Comparison of ENCODE assay signal across 2 cellular contexts in the genomic region with DNA sequence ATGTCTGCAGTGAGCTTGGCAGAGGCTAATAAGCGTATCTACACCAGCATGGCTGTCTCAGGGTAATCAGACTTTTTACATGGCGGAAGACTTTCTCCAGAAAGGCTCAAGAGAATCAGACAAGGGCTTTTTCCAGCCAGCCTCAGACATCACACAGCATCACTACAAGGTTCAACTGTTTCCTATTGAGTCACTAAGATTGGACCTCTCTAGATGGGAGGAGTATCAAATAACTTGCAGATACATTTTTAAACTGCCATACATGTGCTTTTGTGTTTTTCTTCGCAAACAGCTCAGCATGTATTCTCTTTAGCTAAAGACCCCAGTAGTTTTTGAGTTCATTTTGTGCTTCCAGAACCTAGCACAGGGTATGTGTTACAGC.
TF ChIP-seq lines count a peak whose summit lies in the region.

No MANE protein-coding gene starts in this region.

TF ChIP-seq in GM23338, 12 proteins besides CTCF, POLR2A, EP300 and RAD21:
- TF ChIP-seq CREB1 (CRISPR knock-in tag; IDR thresholded peaks at IDR 0.05; ENCODE audit: low read depth) (no peak), ZNF114 (CRISPR knock-in tag; IDR thresholded peaks at IDR 0.05) (no peak), NANOG (IDR thresholded peaks at IDR 0.05; ENCODE audit: borderline replicate concordance) (no peak), ZNF331 (CRISPR knock-in tag; IDR thresholded peaks at IDR 0.05; ENCODE audit: low read depth) (no peak), EZH2 (IDR thresholded peaks at IDR 0.05; ENCODE audit: low read depth, unreplicated experiment) (no peak)
- TF ChIP-seq, protein P1, sequence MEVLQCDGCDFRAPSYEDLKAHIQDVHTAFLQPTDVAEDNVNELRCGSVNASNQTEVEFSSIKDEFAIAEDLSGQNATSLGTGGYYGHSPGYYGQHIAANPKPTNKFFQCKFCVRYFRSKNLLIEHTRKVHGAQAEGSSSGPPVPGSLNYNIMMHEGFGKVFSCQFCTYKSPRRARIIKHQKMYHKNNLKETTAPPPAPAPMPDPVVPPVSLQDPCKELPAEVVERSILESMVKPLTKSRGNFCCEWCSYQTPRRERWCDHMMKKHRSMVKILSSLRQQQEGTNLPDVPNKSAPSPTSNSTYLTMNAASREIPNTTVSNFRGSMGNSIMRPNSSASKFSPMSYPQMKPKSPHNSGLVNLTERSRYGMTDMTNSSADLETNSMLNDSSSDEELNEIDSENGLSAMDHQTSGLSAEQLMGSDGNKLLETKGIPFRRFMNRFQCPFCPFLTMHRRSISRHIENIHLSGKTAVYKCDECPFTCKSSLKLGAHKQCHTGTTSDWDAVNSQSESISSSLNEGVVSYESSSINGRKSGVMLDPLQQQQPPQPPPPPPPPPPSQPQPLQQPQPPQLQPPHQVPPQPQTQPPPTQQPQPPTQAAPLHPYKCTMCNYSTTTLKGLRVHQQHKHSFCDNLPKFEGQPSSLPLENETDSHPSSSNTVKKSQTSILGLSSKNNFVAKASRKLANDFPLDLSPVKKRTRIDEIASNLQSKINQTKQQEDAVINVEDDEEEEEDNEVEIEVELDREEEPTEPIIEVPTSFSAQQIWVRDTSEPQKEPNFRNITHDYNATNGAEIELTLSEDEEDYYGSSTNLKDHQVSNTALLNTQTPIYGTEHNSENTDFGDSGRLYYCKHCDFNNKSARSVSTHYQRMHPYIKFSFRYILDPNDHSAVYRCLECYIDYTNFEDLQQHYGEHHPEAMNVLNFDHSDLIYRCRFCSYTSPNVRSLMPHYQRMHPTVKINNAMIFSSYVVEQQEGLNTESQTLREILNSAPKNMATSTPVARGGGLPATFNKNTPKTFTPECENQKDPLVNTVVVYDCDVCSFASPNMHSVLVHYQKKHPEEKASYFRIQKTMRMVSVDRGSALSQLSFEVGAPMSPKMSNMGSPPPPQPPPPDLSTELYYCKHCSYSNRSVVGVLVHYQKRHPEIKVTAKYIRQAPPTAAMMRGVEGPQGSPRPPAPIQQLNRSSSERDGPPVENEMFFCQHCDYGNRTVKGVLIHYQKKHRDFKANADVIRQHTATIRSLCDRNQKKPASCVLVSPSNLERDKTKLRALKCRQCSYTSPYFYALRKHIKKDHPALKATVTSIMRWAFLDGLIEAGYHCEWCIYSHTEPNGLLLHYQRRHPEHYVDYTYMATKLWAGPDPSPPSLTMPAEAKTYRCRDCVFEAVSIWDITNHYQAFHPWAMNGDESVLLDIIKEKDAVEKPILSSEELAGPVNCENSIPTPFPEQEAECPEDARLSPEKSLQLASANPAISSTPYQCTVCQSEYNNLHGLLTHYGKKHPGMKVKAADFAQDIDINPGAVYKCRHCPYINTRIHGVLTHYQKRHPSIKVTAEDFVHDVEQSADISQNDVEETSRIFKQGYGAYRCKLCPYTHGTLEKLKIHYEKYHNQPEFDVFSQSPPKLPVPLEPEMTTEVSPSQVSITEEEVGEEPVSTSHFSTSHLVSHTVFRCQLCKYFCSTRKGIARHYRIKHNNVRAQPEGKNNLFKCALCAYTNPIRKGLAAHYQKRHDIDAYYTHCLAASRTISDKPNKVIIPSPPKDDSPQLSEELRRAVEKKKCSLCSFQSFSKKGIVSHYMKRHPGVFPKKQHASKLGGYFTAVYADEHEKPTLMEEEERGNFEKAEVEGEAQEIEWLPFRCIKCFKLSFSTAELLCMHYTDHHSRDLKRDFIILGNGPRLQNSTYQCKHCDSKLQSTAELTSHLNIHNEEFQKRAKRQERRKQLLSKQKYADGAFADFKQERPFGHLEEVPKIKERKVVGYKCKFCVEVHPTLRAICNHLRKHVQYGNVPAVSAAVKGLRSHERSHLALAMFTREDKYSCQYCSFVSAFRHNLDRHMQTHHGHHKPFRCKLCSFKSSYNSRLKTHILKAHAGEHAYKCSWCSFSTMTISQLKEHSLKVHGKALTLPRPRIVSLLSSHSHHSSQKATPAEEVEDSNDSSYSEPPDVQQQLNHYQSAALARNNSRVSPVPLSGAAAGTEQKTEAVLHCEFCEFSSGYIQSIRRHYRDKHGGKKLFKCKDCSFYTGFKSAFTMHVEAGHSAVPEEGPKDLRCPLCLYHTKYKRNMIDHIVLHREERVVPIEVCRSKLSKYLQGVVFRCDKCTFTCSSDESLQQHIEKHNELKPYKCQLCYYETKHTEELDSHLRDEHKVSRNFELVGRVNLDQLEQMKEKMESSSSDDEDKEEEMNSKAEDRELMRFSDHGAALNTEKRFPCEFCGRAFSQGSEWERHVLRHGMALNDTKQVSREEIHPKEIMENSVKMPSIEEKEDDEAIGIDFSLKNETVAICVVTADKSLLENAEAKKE (CRISPR knock-in tag; IDR thresholded peaks at IDR 0.05), result no peak

TF ChIP-seq in endothelial cell of umbilical vein, 7 proteins besides CTCF, POLR2A, EP300 and RAD21:
- TF ChIP-seq POLR2AphosphoS5 (IDR thresholded peaks at IDR 0.05; ENCODE audit: insufficient read depth, low read depth, low read length) (no peak), JUN (IDR thresholded peaks at IDR 0.05; ENCODE audit: borderline replicate concordance, insufficient read depth, insufficient read length, low read depth) (no peak), FOS (IDR thresholded peaks at IDR 0.05; ENCODE audit: borderline replicate concordance, insufficient read depth, low read length) (no peak), MYC (IDR thresholded peaks at IDR 0.05; ENCODE audit: low read depth, low read length) (no peak), EZH2 (IDR thresholded peaks at IDR 0.05; ENCODE audit: borderline replicate concordance, low read depth, low read length, severe bottlenecking) (no peak), GATA2 (IDR thresholded peaks at IDR 0.05; ENCODE audit: insufficient read depth, insufficient read length, low read depth, low read length) (no peak)
- TF ChIP-seq, protein P2, sequence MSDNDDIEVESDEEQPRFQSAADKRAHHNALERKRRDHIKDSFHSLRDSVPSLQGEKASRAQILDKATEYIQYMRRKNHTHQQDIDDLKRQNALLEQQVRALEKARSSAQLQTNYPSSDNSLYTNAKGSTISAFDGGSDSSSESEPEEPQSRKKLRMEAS (IDR thresholded peaks at IDR 0.05; ENCODE audit: insufficient read depth, insufficient read length), result no peak
